In the genomic region with DNA sequence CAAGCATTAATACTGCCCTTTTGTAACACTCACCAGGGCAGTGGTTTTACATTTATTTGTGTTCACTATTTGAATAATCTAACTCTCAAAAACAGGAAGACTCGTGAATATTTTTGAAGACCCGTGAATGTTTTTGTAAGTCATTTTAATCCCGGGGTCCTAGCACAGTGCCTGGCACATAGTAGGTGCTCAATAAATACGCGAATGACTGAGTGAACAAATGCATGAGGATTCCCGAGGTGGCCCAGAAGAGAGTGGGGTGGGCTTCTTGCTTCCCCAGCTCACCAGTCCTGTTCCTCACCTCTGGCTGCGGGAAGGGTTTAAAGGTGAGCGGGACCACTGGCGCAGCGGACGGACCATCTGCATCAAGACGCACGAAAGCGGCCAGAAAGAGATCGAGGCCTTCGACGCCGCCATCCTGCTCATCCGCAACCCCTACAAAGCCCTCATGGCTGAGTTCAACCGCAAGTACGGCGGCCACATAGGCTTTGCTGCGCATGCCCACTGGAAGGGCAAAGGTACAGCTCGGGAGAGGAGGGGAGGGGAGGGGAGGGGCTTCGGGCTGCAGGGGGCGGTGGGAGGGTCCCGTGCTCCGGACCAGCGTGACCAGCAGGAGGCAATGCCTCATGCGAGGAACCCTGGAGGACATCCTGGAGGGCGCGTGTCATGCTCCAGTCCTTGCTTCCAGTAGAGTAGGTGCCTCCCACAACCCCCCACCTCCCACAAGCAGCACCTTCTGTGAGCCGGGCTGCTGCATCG, we compare ENCODE assay signal across 27 cellular contexts.
"Had no signal": no experiment of that assay in that cellular context is flagged by ENCODE, and none has a peak within 500 bp of the region (broad histone marks: within the 10 kb centered on the region; RNA-seq: fewer than 3 reads in every experiment).

No MANE protein-coding gene starts in this region.

- ATAC-seq: activated CD4-positive, alpha-beta T cell treated with anti-CD3 and anti-CD28 coated beads for 36 hours; activated T-cell treated with anti-CD3 and anti-CD28 coated beads, Interleukin-2, amount 50 U/mL, for 4 hours; gastroesophageal sphincter; left ventricle myocardium superior; sciatic nerve; stimulated activated naive B cell treated with anti-CD40 and anti-IgM and Interleukin-4, amounts not matched to agents 10 μg/mL and 1 μg/mL and 100 μg/mL, for 72 hours had no signal

- H3K4me1 Mint-ChIP-seq: activated B cell treated with CpG ODN at 0.5 μM for 24 hours; activated CD4-positive, alpha-beta T cell treated with anti-CD3 and anti-CD28 coated beads for 36 hours; activated naive CD8-positive, alpha-beta T cell treated with anti-CD3 and anti-CD28 coated beads, Interleukin-2, amount 10 ng/mL, durations not matched to agents 7 days and 5 days had no signal

- DNase-seq: activated B cell treated with CpG ODN at 0.5 μM for 24 hours; activated CD4-positive, alpha-beta T cell treated with anti-CD3 and anti-CD28 coated beads for 36 hours; activated CD4-positive, alpha-beta T cell treated with anti-CD3 and anti-CD28 coated beads, Interleukin-2, amount 50 U/mL, for 48 hours; activated CD8-positive, alpha-beta memory T cell treated with anti-CD3 and anti-CD28 coated beads, Interleukin-2, amount 50 U/mL, for 48 hours; activated naive CD4-positive, alpha-beta T cell treated with anti-CD3 and anti-CD28 coated beads for 36 hours; activated naive CD8-positive, alpha-beta T cell treated with anti-CD3 and anti-CD28 coated beads, Interleukin-2, amount 10 ng/mL, durations not matched to agents 7 days and 5 days; activated T-cell treated with anti-CD3 and anti-CD28 coated beads, Interleukin-2, amount 50 U/mL, for 4 hours; amniotic stem cell; dorsolateral prefrontal cortex; esophagus squamous epithelium; hypothalamus; left ventricle myocardium superior; mammary epithelial cell; midbrain; nephron progenitor cell; occipital lobe; posterior cingulate gyrus; small intestine; stimulated activated naive B cell treated with anti-CD40 and anti-IgM and Interleukin-4, amounts not matched to agents 10 μg/mL and 1 μg/mL and 100 μg/mL, for 72 hours; T1000 had no signal

- H3K4me1 ChIP-seq: breast epithelium, esophagus squamous epithelium, gastroesophageal sphincter, vagina had no signal

- H3K36me3 Mint-ChIP-seq: activated naive CD8-positive, alpha-beta T cell treated with anti-CD3 and anti-CD28 coated beads, Interleukin-2, amount 10 ng/mL, durations not matched to agents 7 days and 5 days; stimulated activated naive B cell treated with anti-CD40 and anti-IgM and Interleukin-4, amounts not matched to agents 10 μg/mL and 1 μg/mL and 100 μg/mL, for 72 hours had no signal

- H3K4me3 Mint-ChIP-seq: activated B cell treated with CpG ODN at 0.5 μM for 24 hours; activated CD4-positive, alpha-beta T cell treated with anti-CD3 and anti-CD28 coated beads for 36 hours; activated naive CD4-positive, alpha-beta T cell treated with anti-CD3 and anti-CD28 coated beads for 36 hours; activated naive CD8-positive, alpha-beta T cell treated with anti-CD3 and anti-CD28 coated beads, Interleukin-2, amount 10 ng/mL, durations not matched to agents 7 days and 5 days; activated T-cell treated with anti-CD3 and anti-CD28 coated beads, Interleukin-2, amount 50 U/mL, for 4 hours; central memory CD8-positive, alpha-beta T cell; nephron progenitor cell; stimulated activated naive B cell treated with anti-CD40 and anti-IgM and Interleukin-4, amounts not matched to agents 10 μg/mL and 1 μg/mL and 100 μg/mL, for 72 hours; type B pancreatic cell had no signal

- H3K4me3 ChIP-seq: breast epithelium, dorsolateral prefrontal cortex, esophagus squamous epithelium, gastroesophageal sphincter, vagina had no signal

- FAIRE-seq: colon, small intestine had no signal

- H3K9me3 ChIP-seq: breast epithelium, esophagus squamous epithelium, vagina had no signal

- H3K27me3 ChIP-seq: esophagus squamous epithelium, gastroesophageal sphincter, vagina had no signal

- H3K27ac ChIP-seq: breast epithelium, dorsolateral prefrontal cortex, esophagus squamous epithelium, gastroesophageal sphincter, vagina had no signal

- H3K9me3 Mint-ChIP-seq: activated B cell treated with CpG ODN at 0.5 μM for 24 hours; activated naive CD4-positive, alpha-beta T cell treated with anti-CD3 and anti-CD28 coated beads for 36 hours; activated naive CD8-positive, alpha-beta T cell treated with anti-CD3 and anti-CD28 coated beads, Interleukin-2, amount 10 ng/mL, durations not matched to agents 7 days and 5 days; activated T-cell treated with anti-CD3 and anti-CD28 coated beads, Interleukin-2, amount 50 U/mL, for 4 hours; central memory CD8-positive, alpha-beta T cell; type B pancreatic cell had no signal

- H3K36me3 ChIP-seq: breast epithelium, esophagus squamous epithelium, vagina had no signal

- H3K27ac Mint-ChIP-seq: activated B cell treated with CpG ODN at 0.5 μM for 24 hours; activated CD4-positive, alpha-beta T cell treated with anti-CD3 and anti-CD28 coated beads for 36 hours; activated naive CD4-positive, alpha-beta T cell treated with anti-CD3 and anti-CD28 coated beads for 36 hours; activated naive CD8-positive, alpha-beta T cell treated with anti-CD3 and anti-CD28 coated beads, Interleukin-2, amount 10 ng/mL, durations not matched to agents 7 days and 5 days; nephron progenitor cell; stimulated activated naive B cell treated with anti-CD40 and anti-IgM and Interleukin-4, amounts not matched to agents 10 μg/mL and 1 μg/mL and 100 μg/mL, for 72 hours; type B pancreatic cell had no signal
